9 cellular contexts compared by ENCODE assay signal in genomic region chrX:69285401-69285871, GRCh38.
DNase-seq lines count a peak whose midpoint lies in the region; ATAC-seq and TF ChIP-seq lines count a peak whose summit lies in the region.
"Had no signal": no experiment of that assay in that cellular context is flagged by ENCODE, and none has a peak within 500 bp of the region (broad histone marks: within the 10 kb centered on the region; RNA-seq: fewer than 3 reads in every experiment).

No MANE protein-coding gene starts in this region.

- DNase-seq in activated CD4-positive, alpha-beta T cell treated with anti-CD3 and anti-CD28 coated beads for 36 hours, result no peak
- no peak for DNase-seq in activated CD4-positive, alpha-beta T cell treated with anti-CD3 and anti-CD28 coated beads for 4 hours
- DNase-seq in mammary epithelial cell (no peak), tibial artery (peak in 1 of 2 donors; percentile 21), ACHN (no peak), inferior parietal cortex (ENCODE audit: extremely low spot score) (no peak)
- DNase-seq: GOT3 had no signal

- no peak for ATAC-seq in activated CD4-positive, alpha-beta T cell treated with anti-CD3 and anti-CD28 coated beads for 36 hours
- ATAC-seq in GM18870 (IDR thresholded peaks at IDR 0.05; ENCODE audit: unreplicated experiment), result no peak

- no peaks in the 10 kb centered on the region for H3K79me2 ChIP-seq in mammary epithelial cell (ENCODE audit: insufficient read depth, low read length)

- H3K27me3 ChIP-seq in mammary epithelial cell (ENCODE audit: insufficient read depth, low read length) (no peaks in the 10 kb centered on the region), liver (ENCODE audit: control insufficient read depth in 4 of 4, insufficient read depth in 4 of 4, low read length in 3 of 4) (no peaks in the 10 kb centered on the region), tibial artery (no peaks in the 10 kb centered on the region)

- peak overlapping the region; percentile 66 for H3K4me2 ChIP-seq in mammary epithelial cell (ENCODE audit: insufficient read depth, low read depth, low read length)

- dilution Hi-C loops in mammary epithelial cell (cut with HindIII; ENCODE audit: low sequenced_read_pairs), result no loop called here

- peak overlapping the region; percentile 10 for H3K4me3 Mint-ChIP-seq in activated CD4-positive, alpha-beta T cell treated with anti-CD3 and anti-CD28 coated beads for 36 hours

- peak overlapping the region; percentile 84 for H2AFZ ChIP-seq in mammary epithelial cell (ENCODE audit: low read depth, low read length)

- no peak for TF ChIP-seq RAD21 in liver (IDR thresholded peaks at IDR 0.05)

- TF ChIP-seq CTCF in mammary epithelial cell (conservative IDR thresholded peaks at IDR 0.05 in 1 of 2, IDR thresholded peaks at IDR 0.05 in 1 of 2; ENCODE audit: extremely low read depth in 1 of 2, insufficient read depth in 1 of 2, low read depth in 1 of 2, low read length in 2 of 2) (no peak), liver (IDR thresholded peaks at IDR 0.05; ENCODE audit: low read depth, low read length, missing input control) (no peak), tibial artery (IDR thresholded peaks at IDR 0.05) (no peak)

- no peaks in the 10 kb centered on the region for H3K9me3 Mint-ChIP-seq in activated CD4-positive, alpha-beta T cell treated with anti-CD3 and anti-CD28 coated beads for 36 hours (ENCODE audit: low read depth)

- no peaks in the 10 kb centered on the region for H3K36me3 Mint-ChIP-seq in activated CD4-positive, alpha-beta T cell treated with anti-CD3 and anti-CD28 coated beads for 36 hours (ENCODE audit: low read depth)

- H3K4me1 Mint-ChIP-seq in activated CD4-positive, alpha-beta T cell treated with anti-CD3 and anti-CD28 coated beads for 36 hours, result no peaks in the 10 kb centered on the region

- peaks cover under 1% of the 10 kb centered on the region for H3K27me3 Mint-ChIP-seq in activated CD4-positive, alpha-beta T cell treated with anti-CD3 and anti-CD28 coated beads for 36 hours

- H3K9me3 ChIP-seq in mammary epithelial cell (replicated peaks; ENCODE audit: insufficient read depth, low read length), result no peaks in the 10 kb centered on the region
- no peaks in the 10 kb centered on the region for H3K9me3 ChIP-seq in liver (ENCODE audit: control insufficient read depth in 4 of 4, low read length in 3 of 4)
- H3K9me3 ChIP-seq in tibial artery, result no peaks in the 10 kb centered on the region

- no peak overlapping the region for H3K27ac ChIP-seq in mammary epithelial cell (ENCODE audit: insufficient read depth, low read depth, low read length)
- peak overlapping the region in 1 of 2 donors; percentile 9 for H3K27ac ChIP-seq in liver (ENCODE audit: low read depth in 1 of 2, low read length in 2 of 2)
- H3K27ac ChIP-seq in tibial artery, result no peak overlapping the region

- POLR2A ChIA-PET in activated CD4-positive, alpha-beta T cell treated with anti-CD3 and anti-CD28 coated beads for 36 hours (lab: Charles Lee), result no interaction called here

- no peak overlapping the region for H3K9ac ChIP-seq in mammary epithelial cell (ENCODE audit: insufficient read depth, low read length)
- peak overlapping the region in 1 of 2 donors; percentile 28 for H3K9ac ChIP-seq in liver (ENCODE audit: low read depth in 1 of 2, low read length in 2 of 2)

- peak overlapping the region in 1 of 3 experiments; percentile 43 for H3K4me3 ChIP-seq in mammary epithelial cell (replicated peaks in 1 of 3; ENCODE audit: insufficient read depth in 1 of 3, low read depth in 2 of 3, low read length in 3 of 3)
- peak overlapping the region; percentile 21 to 41 (median 40) for H3K4me3 ChIP-seq in liver (ENCODE audit: low read depth in 1 of 3, low read length in 3 of 3)
- H3K4me3 ChIP-seq in tibial artery, result peak overlapping the region; percentile 50 to 55

- H3K27ac Mint-ChIP-seq in activated CD4-positive, alpha-beta T cell treated with anti-CD3 and anti-CD28 coated beads for 36 hours, result no peak overlapping the region

- H3K36me3 ChIP-seq in mammary epithelial cell (ENCODE audit: insufficient read depth, low read length) (no peaks in the 10 kb centered on the region), liver (ENCODE audit: control insufficient read depth in 4 of 4, insufficient read depth in 3 of 4, low read depth in 1 of 4, low read length in 3 of 4) (no peaks in the 10 kb centered on the region), tibial artery (no peaks in the 10 kb centered on the region)

- H3K4me1 ChIP-seq in mammary epithelial cell (ENCODE audit: insufficient read depth, low read length), result peaks cover 6% of the 10 kb centered on the region
- H3K4me1 ChIP-seq in liver (ENCODE audit: control insufficient read depth in 4 of 4, insufficient read depth in 4 of 4, low read length in 3 of 4), result peaks cover 4 to 36% (median 27%) of the 10 kb centered on the region in 4 donors
- H3K4me1 ChIP-seq in tibial artery, result peaks cover 0 to 13% (median 5%) of the 10 kb centered on the region in 4 donors

- WGBS in mammary epithelial cell (ENCODE audit: low coverage, missing lambda C conversion rate), result 4% methylated on average over 3 of the region's 10 CpGs
- 55% methylated on average over 10 of the region's 10 CpGs for WGBS in liver

- CTCF ChIA-PET in activated CD4-positive, alpha-beta T cell treated with anti-CD3 and anti-CD28 coated beads for 36 hours (lab: Charles Lee), result interaction anchor here (0.6 to 1.3 kb wide), 4 partner anchors 10 to 463 kb away, joined by 3 to 4 read pairs (median 3); partner anchors contain the start of gene EFNB1
- CTCF ChIA-PET in mammary epithelial cell (lab: Charles Lee; ENCODE audit: low non-redundant PET), result no interaction called here

- in situ Hi-C loops in mammary epithelial cell (cut with MboI; ENCODE audit: low sequenced_read_pairs in 2 of 2) (loop anchor here in 1 of 2 donors (10.0 kb wide), 1 partner anchor 461 kb away; the partner anchor contains the start of gene EFNB1), ACHN (cut with HindIII; ENCODE audit: low pct_ligation_motif_present, low pct_unique_long_range_greater_than_20kb, low sequenced_read_pairs) (no loop called here)

- no TSS peak for BruUV-seq in mammary epithelial cell (replicated peaks; lab: Mats Ljungman, UMichigan)

- intact Hi-C loops in activated CD4-positive, alpha-beta T cell treated with anti-CD3 and anti-CD28 coated beads for 36 hours (cut with DNase I, micrococcal nuclease), result loop anchor here (1.0 to 5.0 kb wide), 4 partner anchors 63 to 462 kb away; partner anchors contain the start of gene EFNB1 (in 1 of the 2)
- intact Hi-C loops in mammary epithelial cell (cut with micrococcal nuclease), result loop anchor here (1.0 to 5.0 kb wide), 2 partner anchors 102 to 225 kb away; no protein-coding TSS in a partner anchor
- intact Hi-C loops in tibial artery (cut with DNase I; ENCODE audit: low total_unique reads), result loop anchor here (5.0 to 10.0 kb wide), 2 partner anchors 458 to 771 kb away; partner anchors contain the start of gene EFNB1

- no peaks in the 10 kb centered on the region for H4K20me1 ChIP-seq in mammary epithelial cell (ENCODE audit: insufficient read depth, low read length)

TF ChIP-seq in liver, 16 proteins besides CTCF, POLR2A, EP300 and RAD21 (continues in another document):
- TF ChIP-seq REST (IDR thresholded peaks at IDR 0.05) (no peak), EGR1 (IDR thresholded peaks at IDR 0.05; ENCODE audit: low read depth in 2 of 2) (no peak), MAX (IDR thresholded peaks at IDR 0.05) (no peak), ZBTB33 (IDR thresholded peaks at IDR 0.05) (no peak), RXRA (IDR thresholded peaks at IDR 0.05) (no peak)
